In genomic region chr1:15046487-15047165, GRCh38 we compare ENCODE assay signal across 8 cellular contexts.
DNase-seq lines count a peak whose midpoint lies in the region; TF ChIP-seq lines count a peak whose summit lies in the region.

No MANE protein-coding gene starts in this region.

- no peak overlapping the region for H3K27ac Mint-ChIP-seq in activated T-helper 2 cell treated with anti-CD3 and anti-CD28 coated beads, Interferon-gamma antibody, Interleukin-2, Interleukin-4, amounts not matched to agents 10 μg/mL and 5 μg/mL and 100 μg/mL, durations not matched to agents 14 hours and 24 hours and 36 hours

- H3K4me3 Mint-ChIP-seq in activated T-helper 2 cell treated with anti-CD3 and anti-CD28 coated beads, Interferon-gamma antibody, Interleukin-2, Interleukin-4, amounts not matched to agents 10 μg/mL and 5 μg/mL and 100 μg/mL, durations not matched to agents 14 hours and 24 hours and 36 hours (ENCODE audit: low read depth): no peak overlapping the region

- no peaks in the 10 kb centered on the region for H3K27me3 Mint-ChIP-seq in activated T-helper 2 cell treated with anti-CD3 and anti-CD28 coated beads, Interferon-gamma antibody, Interleukin-2, Interleukin-4, amounts not matched to agents 10 μg/mL and 5 μg/mL and 100 μg/mL, durations not matched to agents 14 hours and 24 hours and 36 hours (ENCODE audit: low read depth)

- H3K27ac ChIP-seq in GM23248 (no peak overlapping the region), OCI-LY1 (ENCODE audit: low read depth, low read length, poor library complexity, severe bottlenecking) (no peak overlapping the region), neutrophil (no peak overlapping the region), thyroid gland (no peak overlapping the region)

- H3K4me1 Mint-ChIP-seq in activated T-helper 2 cell treated with anti-CD3 and anti-CD28 coated beads, Interferon-gamma antibody, Interleukin-2, Interleukin-4, amounts not matched to agents 10 μg/mL and 5 μg/mL and 100 μg/mL, durations not matched to agents 14 hours and 24 hours and 36 hours (ENCODE audit: low read depth): no peaks in the 10 kb centered on the region

- H4K20me1 ChIP-seq in GM23248 (ENCODE audit: insufficient read depth): no peaks in the 10 kb centered on the region
- H4K20me1 ChIP-seq in OCI-LY1 (ENCODE audit: insufficient read depth, low read length): no peaks in the 10 kb centered on the region

- no peak overlapping the region for H3K4me3 ChIP-seq in BJ (ENCODE audit: low read depth, low read length)
- H3K4me3 ChIP-seq in GM23248: no peak overlapping the region
- H3K4me3 ChIP-seq in OCI-LY1 (ENCODE audit: low read depth, low read length, poor library complexity, severe bottlenecking): no peak overlapping the region
- no peak overlapping the region for H3K4me3 ChIP-seq in neutrophil (ENCODE audit: low read depth in 1 of 2, low read length in 1 of 2)
- H3K4me3 ChIP-seq in thyroid gland (replicated peaks in 1 of 3): no peak overlapping the region

- H3K79me2 ChIP-seq in GM23248 (ENCODE audit: insufficient read depth) (no peaks in the 10 kb centered on the region), OCI-LY1 (ENCODE audit: insufficient read depth, low read length) (no peaks in the 10 kb centered on the region)

- H3K4me1 ChIP-seq in GM23248 (ENCODE audit: insufficient read depth) (no peaks in the 10 kb centered on the region), OCI-LY1 (ENCODE audit: insufficient read depth, low read length, severe bottlenecking) (no peaks in the 10 kb centered on the region), neutrophil (ENCODE audit: control insufficient read depth in 1 of 2, insufficient read depth in 1 of 2, low read depth in 1 of 2, low read length in 1 of 2) (no peaks in the 10 kb centered on the region), thyroid gland (peaks cover 3 to 7% of the 10 kb centered on the region in 2 donors)

- WGBS in GM23248 (ENCODE audit: low coverage in 1 of 2, low lambda C conversion rate in 2 of 2, missing lambda C conversion rate in 2 of 2), 2 experiments: 37 to 38% methylated on average over 14 of the region's 14 CpGs
- 35 to 42% methylated on average over 14 of the region's 14 CpGs for WGBS in thyroid gland, 2 donors

- in situ Hi-C loops in GM23248 (cut with MboI): loop anchor here (10.0 kb wide), 1 partner anchor 932 kb away; no protein-coding TSS in a partner anchor

- intact Hi-C loops in activated T-helper 2 cell treated with anti-CD3 and anti-CD28 coated beads, Interferon-gamma antibody, Interleukin-2, Interleukin-4, amounts not matched to agents 10 μg/mL and 5 μg/mL and 100 μg/mL, durations not matched to agents 14 hours and 24 hours and 36 hours (cut with micrococcal nuclease): no loop called here
- intact Hi-C loops in thyroid gland (cut with DNase I): loop anchor here (5.0 kb wide), 1 partner anchor 934 kb away; no protein-coding TSS in a partner anchor

- peak overlapping the region; percentile 57 for H3K9ac ChIP-seq in GM23248
- no peak overlapping the region for H3K9ac ChIP-seq in OCI-LY1 (ENCODE audit: low read length)

- H3K36me3 Mint-ChIP-seq in activated T-helper 2 cell treated with anti-CD3 and anti-CD28 coated beads, Interferon-gamma antibody, Interleukin-2, Interleukin-4, amounts not matched to agents 10 μg/mL and 5 μg/mL and 100 μg/mL, durations not matched to agents 14 hours and 24 hours and 36 hours (ENCODE audit: low read depth): no peaks in the 10 kb centered on the region

- no peak for TF ChIP-seq POLR2A in thyroid gland (IDR thresholded peaks at IDR 0.05)

- H3K9me3 Mint-ChIP-seq in activated T-helper 2 cell treated with anti-CD3 and anti-CD28 coated beads, Interferon-gamma antibody, Interleukin-2, Interleukin-4, amounts not matched to agents 10 μg/mL and 5 μg/mL and 100 μg/mL, durations not matched to agents 14 hours and 24 hours and 36 hours: no peaks in the 10 kb centered on the region

- TF ChIP-seq CTCF in BJ (IDR thresholded peaks at IDR 0.05; ENCODE audit: insufficient read depth, low read depth, low read length) (peak; percentile 98), OCI-LY1 (IDR thresholded peaks at IDR 0.05; ENCODE audit: low read length) (peak; percentile 87), neutrophil (IDR thresholded peaks at IDR 0.05) (peak; percentile 17), thyroid gland (IDR thresholded peaks at IDR 0.05) (peak; percentile 92 to 98 (median 94))

- H3K36me3 ChIP-seq in BJ (ENCODE audit: control insufficient read depth, insufficient read depth, low read length): peaks cover 4% of the 10 kb centered on the region; the same call in 1 of the 2 replicates
- H3K36me3 ChIP-seq in GM23248 (ENCODE audit: low read depth): no peaks in the 10 kb centered on the region
- H3K36me3 ChIP-seq in OCI-LY1 (ENCODE audit: insufficient read depth, low read length): no peaks in the 10 kb centered on the region
- H3K36me3 ChIP-seq in neutrophil: no peaks in the 10 kb centered on the region
- H3K36me3 ChIP-seq in thyroid gland: no peaks in the 10 kb centered on the region

- no peak overlapping the region for H3K4me2 ChIP-seq in GM23248 (ENCODE audit: unreplicated experiment)
- H3K4me2 ChIP-seq in OCI-LY1 (ENCODE audit: low read length): no peak overlapping the region

- H3K9me2 ChIP-seq in GM23248 (ENCODE audit: insufficient read depth) (no peaks in the 10 kb centered on the region), OCI-LY1 (ENCODE audit: low read depth, low read length) (no peaks in the 10 kb centered on the region)

- H2AFZ ChIP-seq in GM23248: no peak overlapping the region
- H2AFZ ChIP-seq in OCI-LY1 (ENCODE audit: low read length): no peak overlapping the region

- DNase-seq in BJ (ENCODE audit: low read depth) (peak; percentile 11), GM23248 (peak; percentile 85), fibroblast of the conjunctiva (ENCODE audit: low read depth) (peak; percentile 67), thyroid gland (peak; percentile 97 to 99), OCI-M2 (lab: John Stamatoyannopoulos, UW; ENCODE audit: unreplicated experiment) (no peak)
- peak; percentile 39 for DNase-seq in activated T-helper 2 cell treated with anti-CD3 and anti-CD28 coated beads, Interferon-gamma antibody, Interleukin-2, Interleukin-4, amounts not matched to agents 10 μg/mL and 5 μg/mL and 100 μg/mL, durations not matched to agents 14 hours and 24 hours and 36 hours (ENCODE audit: low spot score)

- H3K9me3 ChIP-seq in GM23248 (ENCODE audit: low read depth) (no peaks in the 10 kb centered on the region), OCI-LY1 (ENCODE audit: low read length) (no peaks in the 10 kb centered on the region), neutrophil (no peaks in the 10 kb centered on the region), thyroid gland (no peaks in the 10 kb centered on the region)

- POLR2A ChIA-PET in BJ (lab: Charles Lee): no interaction called here

- H3F3A ChIP-seq in GM23248 (ENCODE audit: insufficient read depth): no peaks in the 10 kb centered on the region
- H3F3A ChIP-seq in OCI-LY1 (ENCODE audit: insufficient read depth, low read length): no peaks in the 10 kb centered on the region

- CTCF ChIA-PET in BJ (lab: Yijun Ruan, JAX): interaction anchor here (0.6 to 2.7 kb wide), 18 partner anchors 10 to 1625 kb away, joined by 3 to 19 read pairs (median 4); no protein-coding TSS in a partner anchor

- H3K27me3 ChIP-seq in BJ (ENCODE audit: control insufficient read depth, insufficient read depth, low read length): no peaks in the 10 kb centered on the region
- no peaks in the 10 kb centered on the region for H3K27me3 ChIP-seq in GM23248 (replicated peaks; ENCODE audit: insufficient read depth)
- peaks cover 6% of the 10 kb centered on the region; the same call in 1 of the 2 replicates for H3K27me3 ChIP-seq in OCI-LY1 (ENCODE audit: insufficient read depth, low read length)
- no peaks in the 10 kb centered on the region for H3K27me3 ChIP-seq in neutrophil
- no peaks in the 10 kb centered on the region for H3K27me3 ChIP-seq in thyroid gland

Comparison
In these comparisons a context has a peak if more than half of its experiments do, and no peak if none do; other contexts are left out.
1. CTCF ChIP-seq: peak in every context shown above with its lines; median percentile 98 in BJ; 94 in thyroid gland; 87 in OCI-LY1; 17 in neutrophil.